ENCODE assay signal across 16 cellular contexts in the genomic region with DNA sequence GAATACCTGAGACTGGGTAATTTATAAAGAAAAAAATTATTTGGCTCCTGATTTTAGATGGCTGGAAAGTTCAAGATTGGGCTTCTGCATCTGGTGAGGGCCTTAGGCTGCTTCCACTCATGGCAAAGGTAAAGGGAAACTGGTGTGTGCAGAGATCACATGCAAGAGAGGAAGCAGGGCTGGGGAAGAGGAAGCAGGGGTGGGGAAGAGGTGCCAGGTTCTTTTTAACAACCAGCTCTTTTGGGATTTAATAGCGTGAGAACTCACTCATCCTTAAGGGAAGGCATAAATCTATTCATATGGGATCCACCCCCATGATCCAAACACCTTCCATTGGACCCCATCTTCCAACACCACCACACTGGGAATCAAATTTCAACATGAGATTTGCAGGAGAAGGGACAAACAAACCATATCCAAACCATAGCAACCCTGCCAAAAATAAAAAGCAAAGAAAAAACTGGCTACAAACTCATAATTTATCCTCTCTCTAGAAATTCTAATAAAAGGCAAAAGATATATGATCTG.
"Had no signal": no experiment of that assay in that cellular context is flagged by ENCODE, and none has a peak within 500 bp of the region (broad histone marks: within the 10 kb centered on the region; RNA-seq: fewer than 3 reads in every experiment).

No MANE protein-coding gene starts in this region.

- H3K4me1 ChIP-seq: gastrocnemius medialis, pancreas had no signal

- H3K4me3 Mint-ChIP-seq: activated CD8-positive, alpha-beta memory T cell treated with anti-CD3 and anti-CD28 coated beads, Interleukin-2, amount 10 ng/mL, durations not matched to agents 7 days and 5 days; dendritic cell treated with granulocyte-macrophage colony-stimulating factor and Interleukin-4, amounts not matched to agents 40 ng/mL and 50 ng/mL, for 4 days; effector memory CD8-positive, alpha-beta T cell; immature natural killer cell; stimulated activated naive CD8-positive, alpha-beta T cell treated with anti-CD3 and anti-CD28 coated beads, Interleukin-15, amount 100 ng/mL, for 72 hours had no signal

- H3K27me3 ChIP-seq: gastrocnemius medialis, heart left ventricle, pancreas, upper lobe of left lung had no signal

- H3K27ac Mint-ChIP-seq: activated CD8-positive, alpha-beta memory T cell treated with anti-CD3 and anti-CD28 coated beads, Interleukin-2, amount 10 ng/mL, durations not matched to agents 7 days and 5 days; dendritic cell treated with granulocyte-macrophage colony-stimulating factor and Interleukin-4, amounts not matched to agents 40 ng/mL and 50 ng/mL, for 4 days; effector memory CD8-positive, alpha-beta T cell; immature natural killer cell; stimulated activated naive CD8-positive, alpha-beta T cell treated with anti-CD3 and anti-CD28 coated beads, Interleukin-15, amount 100 ng/mL, for 72 hours had no signal

- H3K27ac ChIP-seq: epithelial cell of prostate, gastrocnemius medialis, heart left ventricle, pancreas, upper lobe of left lung had no signal

- H3K9me3 Mint-ChIP-seq: effector memory CD8-positive, alpha-beta T cell had no signal

- H3K4me1 Mint-ChIP-seq: immature natural killer cell had no signal

- DNase-seq: activated CD4-positive, alpha-beta T cell treated with anti-CD3 and anti-CD28 coated beads for 1 hour; activated CD4-positive, alpha-beta T cell treated with anti-CD3 and anti-CD28 coated beads, Interleukin-2, amount 50 U/mL, for 4 hours; activated CD8-positive, alpha-beta memory T cell treated with anti-CD3 and anti-CD28 coated beads, Interleukin-2, amount 10 ng/mL, durations not matched to agents 7 days and 5 days; activated naive CD4-positive, alpha-beta T cell treated with anti-CD3 and anti-CD28 coated beads, Interleukin-2, amount 50 U/mL, for 16 hours; activated T-cell treated with anti-CD3 and anti-CD28 coated beads, Interleukin-2, amount 50 U/mL, for 1 hour; effector memory CD8-positive, alpha-beta T cell; gastrocnemius medialis; heart left ventricle; immature natural killer cell; pancreas; stimulated activated CD4-positive, alpha-beta T cell treated with anti-CD3 and anti-CD28 coated beads, Interleukin-1b, Interleukin-23, amount 100 ng/mL, for 48 hours; stimulated activated naive CD8-positive, alpha-beta T cell treated with anti-CD3 and anti-CD28 coated beads, Interleukin-15, amount 100 ng/mL, for 72 hours; T-helper 9 cell; upper lobe of left lung had no signal

- H3K27me3 Mint-ChIP-seq: activated CD8-positive, alpha-beta memory T cell treated with anti-CD3 and anti-CD28 coated beads, Interleukin-2, amount 10 ng/mL, durations not matched to agents 7 days and 5 days; dendritic cell treated with granulocyte-macrophage colony-stimulating factor and Interleukin-4, amounts not matched to agents 40 ng/mL and 50 ng/mL, for 4 days; effector memory CD8-positive, alpha-beta T cell; stimulated activated naive CD8-positive, alpha-beta T cell treated with anti-CD3 and anti-CD28 coated beads, Interleukin-15, amount 100 ng/mL, for 72 hours had no signal

- H3K9me3 ChIP-seq: gastrocnemius medialis, pancreas had no signal
